Comparison of ENCODE assay signal across 1 cellular context in genomic region chr16:30535777-30536190, GRCh38.
A peak's percentile ranks its signal among the peaks of the same experiment; 100 is the strongest.
TF ChIP-seq lines count a peak whose summit lies in the region.

No MANE protein-coding gene starts in this region.

TF ChIP-seq in HepG2, 621 proteins besides CTCF, POLR2A, EP300 and RAD21 (continued from another document and continues in another):
- TF ChIP-seq KAT8 (CRISPR knock-in tag; IDR thresholded peaks at IDR 0.05) (peak; percentile 44; the same call in 1 of the 2 replicates), ZSCAN30 (CRISPR knock-in tag; IDR thresholded peaks at IDR 0.05) (0 out of 2 replicates have a peak, but pooled peaks have one; percentile 48), ZNF30 (CRISPR knock-in tag; IDR thresholded peaks at IDR 0.05) (peak; percentile 74; the same call in 1 of the 2 replicates), SIX1 (CRISPR knock-in tag; IDR thresholded peaks at IDR 0.05; ENCODE audit: borderline replicate concordance) (no peak), ISL2 (CRISPR knock-in tag; IDR thresholded peaks at IDR 0.05) (no peak), IKZF1 (IDR thresholded peaks at IDR 0.05) (no peak), ARID4A (CRISPR knock-in tag; IDR thresholded peaks at IDR 0.05; ENCODE audit: borderline replicate concordance) (no peak), ZNF367 (CRISPR knock-in tag; IDR thresholded peaks at IDR 0.05; ENCODE audit: borderline replicate concordance) (no peak), ZNF574 (CRISPR knock-in tag; IDR thresholded peaks at IDR 0.05) (peak; percentile 92), ZBTB38 (CRISPR knock-in tag; IDR thresholded peaks at IDR 0.05) (peak; percentile 100), ZNF101 (CRISPR knock-in tag; IDR thresholded peaks at IDR 0.05; ENCODE audit: borderline replicate concordance, low read depth) (no peak; the same call in 1 of the 2 replicates), PRPF4 (IDR thresholded peaks at IDR 0.05; ENCODE audit: low read depth, low read length, poor library complexity, severe bottlenecking) (no peak), TCF12 (IDR thresholded peaks at IDR 0.05) (no peak), TCF12 (CRISPR knock-in tag; IDR thresholded peaks at IDR 0.05) (no peak), PTBP1 (IDR thresholded peaks at IDR 0.05; ENCODE audit: low read depth, low read length, poor library complexity, severe bottlenecking) (no peak), ETV5 (CRISPR knock-in tag; IDR thresholded peaks at IDR 0.05; ENCODE audit: borderline replicate concordance) (peak; percentile 39; the same call in 1 of the 2 replicates), ZNF713 (CRISPR knock-in tag; IDR thresholded peaks at IDR 0.05) (0 out of 2 replicates have a peak, but pooled peaks have one; percentile 73), FOXP4 (CRISPR knock-in tag; IDR thresholded peaks at IDR 0.05) (peak; percentile 55), THAP11 (CRISPR knock-in tag; IDR thresholded peaks at IDR 0.05) (0 out of 2 replicates have a peak, but pooled peaks have one; percentile 21), EEA1 (CRISPR knock-in tag; IDR thresholded peaks at IDR 0.05; ENCODE audit: borderline replicate concordance) (no peak), KLF16 (CRISPR knock-in tag; IDR thresholded peaks at IDR 0.05) (peak in 1 of 2 experiments; percentile 81; a peak in 2 of 4 replicates), PHB2 (IDR thresholded peaks at IDR 0.05; ENCODE audit: partially characterized antibody) (no peak), ZNF513 (CRISPR knock-in tag; conservative IDR thresholded peaks at IDR 0.05) (no peak), ZBTB21 (CRISPR knock-in tag; IDR thresholded peaks at IDR 0.05) (no peak), ZZZ3 (CRISPR knock-in tag; IDR thresholded peaks at IDR 0.05; ENCODE audit: borderline replicate concordance) (peak; percentile 45; the same call in 1 of the 2 replicates), ZNF570 (CRISPR knock-in tag; IDR thresholded peaks at IDR 0.05; ENCODE audit: borderline replicate concordance) (no peak), ZNF878 (CRISPR knock-in tag; IDR thresholded peaks at IDR 0.05) (no peak), REST (IDR thresholded peaks at IDR 0.05; ENCODE audit: borderline replicate concordance in 1 of 2, low read depth in 1 of 2, low read length in 2 of 2) (no peak), ZBTB7A (CRISPR knock-in tag; IDR thresholded peaks at IDR 0.05) (peak; percentile 57; the same call in 1 of the 2 replicates), ZNF616 (CRISPR knock-in tag; IDR thresholded peaks at IDR 0.05; ENCODE audit: low read depth) (0 out of 2 replicates have a peak, but pooled peaks have one; percentile 47), ZNF33A (CRISPR knock-in tag; IDR thresholded peaks at IDR 0.05; ENCODE audit: borderline replicate concordance) (no peak), ZNF33B (CRISPR knock-in tag; IDR thresholded peaks at IDR 0.05) (no peak), PRDM4 (CRISPR knock-in tag; IDR thresholded peaks at IDR 0.05; ENCODE audit: borderline replicate concordance) (no peak; the same call in 1 of the 2 replicates), ZNF232 (CRISPR knock-in tag; IDR thresholded peaks at IDR 0.05; ENCODE audit: borderline replicate concordance) (peak; percentile 78; the same call in 1 of the 2 replicates), FOXM1 (CRISPR knock-in tag; IDR thresholded peaks at IDR 0.05) (no peak), ZNF782 (CRISPR knock-in tag; IDR thresholded peaks at IDR 0.05; ENCODE audit: borderline replicate concordance) (0 out of 2 replicates have a peak, but pooled peaks have one; percentile 83), ZGPAT (CRISPR knock-in tag; IDR thresholded peaks at IDR 0.05) (no peak), TP53 (CRISPR knock-in tag; conservative IDR thresholded peaks at IDR 0.05) (0 out of 2 replicates have a peak, but pooled peaks have one; percentile 8), MEIS2 (CRISPR knock-in tag; IDR thresholded peaks at IDR 0.05) (peak; percentile 42; the same call in 1 of the 2 replicates)
- TF ChIP-seq, protein P1, sequence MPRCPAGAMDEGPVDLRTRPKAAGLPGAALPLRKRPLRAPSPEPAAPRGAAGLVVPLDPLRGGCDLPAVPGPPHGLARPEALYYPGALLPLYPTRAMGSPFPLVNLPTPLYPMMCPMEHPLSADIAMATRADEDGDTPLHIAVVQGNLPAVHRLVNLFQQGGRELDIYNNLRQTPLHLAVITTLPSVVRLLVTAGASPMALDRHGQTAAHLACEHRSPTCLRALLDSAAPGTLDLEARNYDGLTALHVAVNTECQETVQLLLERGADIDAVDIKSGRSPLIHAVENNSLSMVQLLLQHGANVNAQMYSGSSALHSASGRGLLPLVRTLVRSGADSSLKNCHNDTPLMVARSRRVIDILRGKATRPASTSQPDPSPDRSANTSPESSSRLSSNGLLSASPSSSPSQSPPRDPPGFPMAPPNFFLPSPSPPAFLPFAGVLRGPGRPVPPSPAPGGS (CRISPR knock-in tag; IDR thresholded peaks at IDR 0.05): no peak
- TF ChIP-seq, protein P2, sequence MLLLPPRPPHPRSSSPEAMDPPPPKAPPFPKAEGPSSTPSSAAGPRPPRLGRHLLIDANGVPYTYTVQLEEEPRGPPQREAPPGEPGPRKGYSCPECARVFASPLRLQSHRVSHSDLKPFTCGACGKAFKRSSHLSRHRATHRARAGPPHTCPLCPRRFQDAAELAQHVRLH (CRISPR knock-in tag; IDR thresholded peaks at IDR 0.05; ENCODE audit: borderline replicate concordance, low read depth): 0 out of 2 replicates have a peak, but pooled peaks have one; percentile 58
